21 cellular contexts compared by ENCODE assay signal in genomic region chr10:3213758-3214545, GRCh38. TPM values are rescaled to one million over a fixed set of nuclear protein-coding genes. Genes with fewer than 3 reads are reported as not detected.
A peak's percentile ranks its signal among the peaks of the same experiment; 100 is the strongest.
DNase-seq lines count a peak whose midpoint lies in the region; ATAC-seq and TF ChIP-seq lines count a peak whose summit lies in the region.
"Had no signal": no experiment of that assay in that cellular context is flagged by ENCODE, and none has a peak within 500 bp of the region (broad histone marks: within the 10 kb centered on the region; RNA-seq: fewer than 3 reads in every experiment).

No MANE protein-coding gene starts in this region.

- TF ChIP-seq CTCF in GM23338 (conservative IDR thresholded peaks at IDR 0.05; ENCODE audit: low read depth in 2 of 2) (no peak), uterus (IDR thresholded peaks at IDR 0.05) (no peak), spleen (IDR thresholded peaks at IDR 0.05 in 8 of 11, conservative IDR thresholded peaks at IDR 0.05 in 3 of 11) (no peak)

- peaks cover 2% of the 10 kb centered on the region for H3K27me3 Mint-ChIP-seq in GM23338 (ENCODE audit: insufficient read depth, low read depth, poor library complexity)
- H3K27me3 Mint-ChIP-seq in activated T-helper 2 cell treated with anti-CD3 and anti-CD28 coated beads, Interferon-gamma antibody, Interleukin-2, Interleukin-4, amounts not matched to agents 10 μg/mL and 5 μg/mL and 100 μg/mL, durations not matched to agents 14 hours and 24 hours and 36 hours (ENCODE audit: low read depth), result peaks cover 47% of the 10 kb centered on the region

- H3K4me1 Mint-ChIP-seq in GM23338, result no peaks in the 10 kb centered on the region
- no peaks in the 10 kb centered on the region for H3K4me1 Mint-ChIP-seq in activated T-helper 2 cell treated with anti-CD3 and anti-CD28 coated beads, Interferon-gamma antibody, Interleukin-2, Interleukin-4, amounts not matched to agents 10 μg/mL and 5 μg/mL and 100 μg/mL, durations not matched to agents 14 hours and 24 hours and 36 hours (ENCODE audit: low read depth)
- H3K4me1 Mint-ChIP-seq: CD8-positive, alpha-beta memory T cell had no signal

- no peak overlapping the region for H3K9ac ChIP-seq in neuronal stem cell (ENCODE audit: low read depth, low read length, poor library complexity)
- H3K9ac ChIP-seq: BLaER1 treated with 17β-estradiol and CSF1 and Interleukin-3, amounts not matched to agents 10 nM and 100 nM had no signal

- intact Hi-C loops in uterus (cut with DNase I; ENCODE audit: low total_unique reads) (no loop called here), spleen (cut with DNase I; ENCODE audit: low total_unique reads) (no loop called here)
- intact Hi-C loops in activated T-helper 2 cell treated with anti-CD3 and anti-CD28 coated beads, Interferon-gamma antibody, Interleukin-2, Interleukin-4, amounts not matched to agents 10 μg/mL and 5 μg/mL and 100 μg/mL, durations not matched to agents 14 hours and 24 hours and 36 hours (cut with micrococcal nuclease), result no loop called here

- no peaks in the 10 kb centered on the region for H3K9me3 ChIP-seq in neuronal stem cell (replicated peaks in 1 of 2; ENCODE audit: control insufficient read depth in 2 of 2, insufficient read depth in 1 of 2, low read depth in 1 of 2, low read length in 2 of 2)
- no peaks in the 10 kb centered on the region for H3K9me3 ChIP-seq in uterus
- no peaks in the 10 kb centered on the region for H3K9me3 ChIP-seq in spleen
- H3K9me3 ChIP-seq: A549; BLaER1 treated with 17β-estradiol and CSF1 and Interleukin-3, amounts not matched to agents 10 nM and 100 nM; HAP-1 had no signal

- H3K14ac ChIP-seq in neuronal stem cell (ENCODE audit: low read length), result no peak overlapping the region

- peak overlapping the region; percentile 26 for H2AK5ac ChIP-seq in neuronal stem cell (ENCODE audit: low read depth, low read length)

- no peak overlapping the region for H3K27ac Mint-ChIP-seq in GM23338
- H3K27ac Mint-ChIP-seq in activated T-helper 2 cell treated with anti-CD3 and anti-CD28 coated beads, Interferon-gamma antibody, Interleukin-2, Interleukin-4, amounts not matched to agents 10 μg/mL and 5 μg/mL and 100 μg/mL, durations not matched to agents 14 hours and 24 hours and 36 hours, result no peak overlapping the region
- H3K27ac Mint-ChIP-seq: CD8-positive, alpha-beta memory T cell had no signal

- H3K4me1 ChIP-seq in GM23338 (ENCODE audit: insufficient read depth), result no peaks in the 10 kb centered on the region
- peaks cover 0 to 19% of the 10 kb centered on the region in 2 donors for H3K4me1 ChIP-seq in neuronal stem cell (ENCODE audit: control insufficient read depth in 2 of 2, insufficient read depth in 1 of 2, low read depth in 1 of 2, low read length in 2 of 2)
- H3K4me1 ChIP-seq in uterus, result peaks cover 4 to 8% of the 10 kb centered on the region in 2 donors
- peaks cover 0 to 1% (median 0%) of the 10 kb centered on the region in 6 donors for H3K4me1 ChIP-seq in spleen
- H3K4me1 ChIP-seq: A549, HAP-1 had no signal

- H4K20me1 ChIP-seq in GM23338 (replicated peaks; ENCODE audit: insufficient read depth), result no peaks in the 10 kb centered on the region
- H4K20me1 ChIP-seq: BLaER1 treated with 17β-estradiol and CSF1 and Interleukin-3, amounts not matched to agents 10 nM and 100 nM had no signal

- no peak overlapping the region for H2BK5ac ChIP-seq in neuronal stem cell (ENCODE audit: low read length)

- H3K36me3 ChIP-seq in GM23338 (ENCODE audit: insufficient read depth), result no peaks in the 10 kb centered on the region
- no peaks in the 10 kb centered on the region for H3K36me3 ChIP-seq in neuronal stem cell (replicated peaks in 1 of 2; ENCODE audit: control insufficient read depth in 2 of 2, insufficient read depth in 2 of 2, low read length in 2 of 2)
- H3K36me3 ChIP-seq in uterus, result no peaks in the 10 kb centered on the region
- H3K36me3 ChIP-seq in spleen, result no peaks in the 10 kb centered on the region
- H3K36me3 ChIP-seq: BLaER1 treated with 17β-estradiol and CSF1 and Interleukin-3, amounts not matched to agents 10 nM and 100 nM; HAP-1 had no signal

- H3K4me2 ChIP-seq in GM23338 (no peak overlapping the region), neuronal stem cell (ENCODE audit: insufficient read depth, low read length, poor library complexity, severe bottlenecking) (no peak overlapping the region)
- H3K4me2 ChIP-seq: A549 had no signal

- TF ChIP-seq POLR2A in uterus (IDR thresholded peaks at IDR 0.05) (no peak), spleen (IDR thresholded peaks at IDR 0.05) (no peak)

- peaks cover 4% of the 10 kb centered on the region; the same call in 2 of the 3 replicates for H3K9me3 Mint-ChIP-seq in GM23338
- no peaks in the 10 kb centered on the region for H3K9me3 Mint-ChIP-seq in activated T-helper 2 cell treated with anti-CD3 and anti-CD28 coated beads, Interferon-gamma antibody, Interleukin-2, Interleukin-4, amounts not matched to agents 10 μg/mL and 5 μg/mL and 100 μg/mL, durations not matched to agents 14 hours and 24 hours and 36 hours
- H3K9me3 Mint-ChIP-seq: CD8-positive, alpha-beta memory T cell had no signal

- H3K27me3 ChIP-seq in GM23338 (ENCODE audit: insufficient read depth) (no peaks in the 10 kb centered on the region), neuronal stem cell (ENCODE audit: control insufficient read depth in 3 of 3, insufficient read depth in 3 of 3, low read depth in 1 of 3, low read length in 3 of 3) (no peaks in the 10 kb centered on the region), uterus (no peaks in the 10 kb centered on the region), spleen (replicated peaks in 1 of 7) (no peaks in the 10 kb centered on the region)
- H3K27me3 ChIP-seq: BLaER1 treated with 17β-estradiol and CSF1 and Interleukin-3, amounts not matched to agents 10 nM and 100 nM had no signal

- H4K8ac ChIP-seq in neuronal stem cell (ENCODE audit: low read depth, low read length), result no peak overlapping the region

- H2BK15ac ChIP-seq in neuronal stem cell (ENCODE audit: low read length), result no peak overlapping the region

- H3K18ac ChIP-seq in neuronal stem cell (ENCODE audit: low read length), result no peak overlapping the region

- H2BK12ac ChIP-seq in neuronal stem cell (ENCODE audit: low read length), result no peak overlapping the region

- H3K4me3 ChIP-seq in GM23338 (no peak overlapping the region), neuronal stem cell (ENCODE audit: low read length in 2 of 2) (no peak overlapping the region), uterus (no peak overlapping the region), spleen (no peak overlapping the region)
- H3K4me3 ChIP-seq: A549; BLaER1 treated with 17β-estradiol and CSF1 and Interleukin-3, amounts not matched to agents 10 nM and 100 nM; HAP-1 had no signal

- H3K36me3 Mint-ChIP-seq in GM23338 (ENCODE audit: low read depth), result no peaks in the 10 kb centered on the region
- no peaks in the 10 kb centered on the region for H3K36me3 Mint-ChIP-seq in activated T-helper 2 cell treated with anti-CD3 and anti-CD28 coated beads, Interferon-gamma antibody, Interleukin-2, Interleukin-4, amounts not matched to agents 10 μg/mL and 5 μg/mL and 100 μg/mL, durations not matched to agents 14 hours and 24 hours and 36 hours (ENCODE audit: low read depth)
- H3K36me3 Mint-ChIP-seq: CD8-positive, alpha-beta memory T cell had no signal

- no peaks in the 10 kb centered on the region for H3F3A ChIP-seq in GM23338 (replicated peaks; ENCODE audit: low read depth)

- no peak overlapping the region for H3K4me3 Mint-ChIP-seq in GM23338
- no peak overlapping the region for H3K4me3 Mint-ChIP-seq in activated T-helper 2 cell treated with anti-CD3 and anti-CD28 coated beads, Interferon-gamma antibody, Interleukin-2, Interleukin-4, amounts not matched to agents 10 μg/mL and 5 μg/mL and 100 μg/mL, durations not matched to agents 14 hours and 24 hours and 36 hours (ENCODE audit: low read depth)
- H3K4me3 Mint-ChIP-seq: CD8-positive, alpha-beta memory T cell had no signal

- ATAC-seq in GM23338, result no peak
- ATAC-seq: A549, HepG2, PC-3 had no signal

- H3K9me2 ChIP-seq in GM23338 (ENCODE audit: insufficient read depth), result no peaks in the 10 kb centered on the region

- no peaks in the 10 kb centered on the region for H3K79me2 ChIP-seq in GM23338 (replicated peaks; ENCODE audit: insufficient read depth)

- H3K27ac ChIP-seq in GM23338 (ENCODE audit: low read depth) (no peak overlapping the region), neuronal stem cell (replicated peaks; ENCODE audit: low read length) (no peak overlapping the region), uterus (peak overlapping the region; percentile 77 to 83), spleen (no peak overlapping the region)
- H3K27ac ChIP-seq: A549; BLaER1 treated with 17β-estradiol and CSF1 and Interleukin-3, amounts not matched to agents 10 nM and 100 nM had no signal

- H4K91ac ChIP-seq in neuronal stem cell (ENCODE audit: low read depth, low read length, poor library complexity), result no peak overlapping the region

- H3K4ac ChIP-seq in neuronal stem cell (ENCODE audit: low read length), result no peak overlapping the region

- no CpG with 5 or more reads among the region's 20 CpGs for WGBS in neuronal stem cell (ENCODE audit: extremely low coverage in 2 of 2, insufficient read length in 2 of 2, insufficient replicate concordance in 1 of 2), 2 donors
- 85 to 94% (median 92%) methylated on average over 20 of the region's 20 CpGs for WGBS in spleen, 5 donors

- H2AFZ ChIP-seq in GM23338 (0 out of 2 replicates have a peak overlapping the region, but pooled peaks have one; percentile 23), neuronal stem cell (ENCODE audit: low read length) (peak overlapping the region; percentile 68)

- no peak overlapping the region for H3K23ac ChIP-seq in neuronal stem cell (ENCODE audit: low read depth, low read length, poor library complexity)

- peaks cover 2% of the 10 kb centered on the region for H3K79me1 ChIP-seq in neuronal stem cell (ENCODE audit: low read depth, low read length)

- H2BK120ac ChIP-seq in neuronal stem cell (ENCODE audit: low read depth, low read length), result no peak overlapping the region

- DNase-seq in GM23338 (ENCODE audit: low spot score) (no peak), islet precursor cell (peak; percentile 64), neuronal stem cell (ENCODE audit: low spot score) (no peak), uterus (peak; percentile 86 to 88), NCI-H146 treated with DMSO at 0.1 percent for 48 hours (lab: John Stamatoyannopoulos, UW; ENCODE audit: unreplicated experiment) (no peak), spleen (no peak)
- DNase-seq in activated T-helper 2 cell treated with anti-CD3 and anti-CD28 coated beads, Interferon-gamma antibody, Interleukin-2, Interleukin-4, amounts not matched to agents 10 μg/mL and 5 μg/mL and 100 μg/mL, durations not matched to agents 14 hours and 24 hours and 36 hours (ENCODE audit: low spot score), result no peak
- DNase-seq: CD8-positive, alpha-beta memory T cell; DMS79 treated with DMSO at 0.1 percent for 48 hours; KBM-7; NCI-H1105; NCI-H1694 treated with DMSO at 0.1 percent for 48 hours; NCI-H2227 treated with DMSO at 0.1 percent for 48 hours; NCI-H510A treated with DMSO at 0.1 percent for 48 hours; PC-3; RPMI8226; SIG-M5 had no signal

RNA-seq across cellular contexts. Expression of gene PITRM1, which starts 41.4 kb away (rescaled TPM):
- 33.0 and 51.1 TPM in 2 replicates for total RNA-seq in GM23338 (2014; rRNA removed; shearing (Covaris generic))
- 25.1 and 29.0 TPM in 2 replicates for polyA plus RNA-seq in GM23338 (2016; fragmentation: Nextera tagmentation; extraction: Ambion mirVana)
- 26.3 TPM for polyA plus RNA-seq in neuronal stem cell (2013, experiment 1 of 2)
- 24.0 TPM for polyA plus RNA-seq in neuronal stem cell (2013, experiment 2 of 2)
- total RNA-seq in uterus, result 10 to 100 TPM; 37.4 to 100.0 (median 51.4) TPM
- 76.4 and 84.5 TPM in 2 replicates for total RNA-seq in activated T-helper 2 cell treated with anti-CD3 and anti-CD28 coated beads, Interferon-gamma antibody, Interleukin-2, Interleukin-4, amounts not matched to agents 10 μg/mL and 5 μg/mL and 100 μg/mL, durations not matched to agents 14 hours and 24 hours and 36 hours
- total RNA-seq in spleen, result 10 to 100 TPM; 51.5 to 63.2 (median 56.8) TPM
- polyA plus RNA-seq in spleen, result 10 to 100 TPM; 38.5 to 50.9 (median 46.6) TPM

Comparison
In these comparisons a context has a peak if more than half of its experiments do, and no peak if none do; other contexts are left out.
1. DNase-seq: peak in islet precursor cell (single experiment) and uterus (2 of 2); none in GM23338 (single experiment), neuronal stem cell (single experiment), NCI-H146 treated with DMSO at 0.1 percent for 48 hours (single experiment), activated T-helper 2 cell treated with anti-CD3 and anti-CD28 coated beads, Interferon-gamma antibody, Interleukin-2, Interleukin-4, amounts not matched to agents 10 μg/mL and 5 μg/mL and 100 μg/mL, durations not matched to agents 14 hours and 24 hours and 36 hours (single experiment) and spleen (single experiment).
2. H3K27ac ChIP-seq: peak in uterus (2 of 2); none in GM23338 (single experiment), neuronal stem cell (single experiment) and spleen (0 of 8).